In genomic region chr17:28552201-28552999, GRCh38 we compare ENCODE assay signal across 8 cellular contexts. TPM values are rescaled to one million over a fixed set of nuclear protein-coding genes. Genes with fewer than 3 reads are reported as not detected.
DNase-seq lines count a peak whose midpoint lies in the region; ATAC-seq, FAIRE-seq and TF ChIP-seq lines count a peak whose summit lies in the region.

Gene UNC119 (minus strand): TSS chr17:28552624. CDS start chr17:28552557, 67 bp downstream.

- peaks cover 24% of the 10 kb centered on the region for H3K36me3 Mint-ChIP-seq in chondrocyte (ENCODE audit: low read depth)

- H3K9me3 Mint-ChIP-seq in chondrocyte (ENCODE audit: low read depth): no peaks in the 10 kb centered on the region

- 0 out of 2 replicates have a peak, but pooled peaks have one; percentile 41 for TF ChIP-seq POLR2A in GM12891 (IDR thresholded peaks at IDR 0.05; ENCODE audit: low read depth, low read length)

- no peaks in the 10 kb centered on the region for H3K27me3 Mint-ChIP-seq in chondrocyte (ENCODE audit: low read depth)

- ATAC-seq in HG02798 (IDR thresholded peaks at IDR 0.05; ENCODE audit: poor library complexity, unreplicated experiment): peak; percentile 67
- ATAC-seq in HG03565 (IDR thresholded peaks at IDR 0.05; ENCODE audit: unreplicated experiment): no peak

- peak within 1 kb of the TSS; percentile 36 for H3K27ac ChIP-seq in layer of hippocampus (ENCODE audit: low read depth, low read length)

- peak within 1 kb of the TSS; percentile 95 for H3K4me3 Mint-ChIP-seq in chondrocyte (ENCODE audit: unreplicated experiment)

- DNase-seq in GM12891 (ENCODE audit: insufficient read length, low spot score) (peak; percentile 87), NCI-H2196 treated with DMSO at 0.1 percent for 48 hours (lab: John Stamatoyannopoulos, UW; ENCODE audit: unreplicated experiment) (peak; percentile 35), chondrocyte (ENCODE audit: low spot score) (peak; percentile 90)
- peak; percentile 65 to 68 for DNase-seq in activated CD4-positive, alpha-beta T cell treated with anti-CD3 and anti-CD28 coated beads for 24 hours (ENCODE audit: low read depth in 2 of 2)
- DNase-seq in stimulated activated CD4-positive, alpha-beta T cell treated with anti-CD3 and anti-CD28 coated beads, Interleukin-1b, Interleukin-23, amount 100 ng/mL, for 24 hours (ENCODE audit: low read depth in 4 of 4, low spot score in 1 of 4): peak; percentile 47 to 72 (median 68)

- peaks cover 26% of the 10 kb centered on the region for H3K4me1 Mint-ChIP-seq in chondrocyte (ENCODE audit: low read depth)

- peak; percentile 81 for FAIRE-seq in GM12891 (lab: Jason Lieb, UNC)

- TF ChIP-seq CTCF in chondrocyte (IDR thresholded peaks at IDR 0.05): no peak

- no peaks in the 10 kb centered on the region for H3K27me3 ChIP-seq in layer of hippocampus (ENCODE audit: control insufficient read depth, insufficient read depth, low read length)

- peak within 1 kb of the TSS; percentile 87 for H3K27ac Mint-ChIP-seq in chondrocyte (ENCODE audit: unreplicated experiment)

TF ChIP-seq in GM12891, 5 proteins besides CTCF, POLR2A, EP300 and RAD21:
- TF ChIP-seq POU2F2 (IDR thresholded peaks at IDR 0.05; ENCODE audit: low read depth, low read length) (0 out of 2 replicates have a peak, but pooled peaks have one; percentile 30), POLR2AphosphoS5 (IDR thresholded peaks at IDR 0.05; ENCODE audit: low read depth, low read length) (peak; percentile 49; the same call in 1 of the 2 replicates), TAF1 (IDR thresholded peaks at IDR 0.05; ENCODE audit: low read depth, low read length) (no peak), SPI1 (IDR thresholded peaks at IDR 0.05; ENCODE audit: low read depth, low read length) (peak; percentile 61), PAX5 (IDR thresholded peaks at IDR 0.05; ENCODE audit: insufficient read depth, low read length, severe bottlenecking) (no peak)

RNA-seq across cellular contexts. Expression of gene UNC119, which starts in this region (rescaled TPM):
- 63.6 TPM for polyA plus RNA-seq in GM12891 (2012; ENCODE audit: low read depth, missing spikeins)
- total RNA-seq in chondrocyte: 19.8 to 24.9 TPM (median 24.1 TPM) in 3 replicates

Comparison
In these comparisons a context has a peak if more than half of its experiments do, and no peak if none do; other contexts are left out.
1. DNase-seq: peak in every context shown above with its lines; median percentile 90 in chondrocyte; 87 in GM12891; 68 in stimulated activated CD4-positive, alpha-beta T cell treated with anti-CD3 and anti-CD28 coated beads, Interleukin-1b, Interleukin-23, amount 100 ng/mL, for 24 hours; 66 in activated CD4-positive, alpha-beta T cell treated with anti-CD3 and anti-CD28 coated beads for 24 hours; 35 in NCI-H2196 treated with DMSO at 0.1 percent for 48 hours.